2 cellular contexts compared by ENCODE assay signal in genomic region chr1:16139473-16139962, GRCh38.
TF ChIP-seq lines count a peak whose summit lies in the region.

No MANE protein-coding gene starts in this region.

TF ChIP-seq in GM23338, 12 proteins besides CTCF, POLR2A, EP300 and RAD21 (continued from another document):
- TF ChIP-seq ETS1 (IDR thresholded peaks at IDR 0.05) (no peak), ZNF114 (CRISPR knock-in tag; IDR thresholded peaks at IDR 0.05) (no peak), CREB1 (CRISPR knock-in tag; IDR thresholded peaks at IDR 0.05; ENCODE audit: low read depth) (no peak), EZH2phosphoT487 (IDR thresholded peaks at IDR 0.05; ENCODE audit: unreplicated experiment) (no peak), REST (IDR thresholded peaks at IDR 0.05; ENCODE audit: unreplicated experiment) (no peak), POLR2AphosphoS5 (IDR thresholded peaks at IDR 0.05; ENCODE audit: low read depth) (no peak), ZNF462 (CRISPR knock-in tag; IDR thresholded peaks at IDR 0.05) (no peak), ZNF331 (CRISPR knock-in tag; IDR thresholded peaks at IDR 0.05; ENCODE audit: low read depth) (no peak), STAT1 (IDR thresholded peaks at IDR 0.05; ENCODE audit: unreplicated experiment) (no peak), JUNB (IDR thresholded peaks at IDR 0.05; ENCODE audit: unreplicated experiment) (no peak)

TF ChIP-seq in endothelial cell of umbilical vein, 7 proteins besides CTCF, POLR2A, EP300 and RAD21 (continued from another document):
- TF ChIP-seq POLR2AphosphoS5 (IDR thresholded peaks at IDR 0.05; ENCODE audit: insufficient read depth, low read depth, low read length): peak; percentile 38
- TF ChIP-seq MYC (IDR thresholded peaks at IDR 0.05; ENCODE audit: low read depth, low read length): no peak
- no peak for TF ChIP-seq MAX (IDR thresholded peaks at IDR 0.05; ENCODE audit: insufficient read depth, insufficient read length)
- TF ChIP-seq FOS (IDR thresholded peaks at IDR 0.05; ENCODE audit: borderline replicate concordance, insufficient read depth, low read length): peak; percentile 68
- no peak for TF ChIP-seq GATA2 (IDR thresholded peaks at IDR 0.05; ENCODE audit: insufficient read depth, insufficient read length, low read depth, low read length)
